Comparison of ENCODE assay signal across 22 cellular contexts in genomic region chr1:97560714-97561113, GRCh38.
DNase-seq lines count a peak whose midpoint lies in the region; ATAC-seq, FAIRE-seq and TF ChIP-seq lines count a peak whose summit lies in the region.
"Had no signal": no experiment of that assay in that cellular context is flagged by ENCODE, and none has a peak within 500 bp of the region (broad histone marks: within the 10 kb centered on the region; RNA-seq: fewer than 3 reads in every experiment).

No MANE protein-coding gene starts in this region.

- no peaks in the 10 kb centered on the region for H3K4me1 ChIP-seq in GM23338 (ENCODE audit: insufficient read depth)
- peaks cover 17% of the 10 kb centered on the region for H3K4me1 ChIP-seq in Loucy (ENCODE audit: insufficient read depth, low read length, poor library complexity, severe bottlenecking)
- no peaks in the 10 kb centered on the region for H3K4me1 ChIP-seq in K562 (replicated peaks in 1 of 2; ENCODE audit: control insufficient read depth in 2 of 2, insufficient read depth in 2 of 2, low read length in 2 of 2)
- H3K4me1 ChIP-seq in foreskin keratinocyte = no peaks in the 10 kb centered on the region
- H3K4me1 ChIP-seq: A549; BLaER1 treated with 17β-estradiol and CSF1 and Interleukin-3, amounts not matched to agents 10 nM and 100 nM; Caco-2 had no signal

- H3K27ac Mint-ChIP-seq in GM23338 = no peak overlapping the region
- H3K27ac Mint-ChIP-seq: B cell; CD4-positive, alpha-beta T cell; CD8-positive, alpha-beta T cell had no signal

- 0% methylated on average over 4 of the region's 4 CpGs for WGBS in K562 (ENCODE audit: insufficient coverage, low coverage, missing lambda C conversion rate)

- H3K9me3 Mint-ChIP-seq in GM23338 = no peaks in the 10 kb centered on the region
- H3K9me3 Mint-ChIP-seq: CD4-positive, alpha-beta T cell; CD8-positive, alpha-beta T cell had no signal

- no peaks in the 10 kb centered on the region for H3K36me3 ChIP-seq in GM23338 (ENCODE audit: insufficient read depth)
- no peaks in the 10 kb centered on the region; the same call in 1 of the 2 replicates for H3K36me3 ChIP-seq in Loucy (ENCODE audit: insufficient read depth, low read length)
- no peaks in the 10 kb centered on the region for H3K36me3 ChIP-seq in K562 (ENCODE audit: control insufficient read depth, insufficient read depth, low read length)

- no peaks in the 10 kb centered on the region for H3K9me1 ChIP-seq in K562 (ENCODE audit: control insufficient read depth, insufficient read depth, low read length)

- no peaks in the 10 kb centered on the region for H3K36me3 Mint-ChIP-seq in GM23338 (ENCODE audit: low read depth)

- POLR2A ChIA-PET in K562 (lab: Yijun Ruan, JAX) = no interaction called here

- H3K4me1 Mint-ChIP-seq in GM23338 = peaks cover 10% of the 10 kb centered on the region
- H3K4me1 Mint-ChIP-seq: B cell had no signal

- H3K9me2 ChIP-seq in GM23338 (ENCODE audit: insufficient read depth) (no peaks in the 10 kb centered on the region), Loucy (replicated peaks; ENCODE audit: low read depth, low read length) (no peaks in the 10 kb centered on the region)

- CTCF ChIA-PET in K562 (lab: Yijun Ruan, JAX; ENCODE audit: low intra/inter-chr PET ratio) = no interaction called here

- peak overlapping the region; percentile 67; the same call in 1 of the 2 replicates for H2AFZ ChIP-seq in GM23338
- H2AFZ ChIP-seq in Loucy (ENCODE audit: low read length) = no peak overlapping the region
- H2AFZ ChIP-seq in K562 (ENCODE audit: low read depth, low read length) = no peak overlapping the region

- H3K27ac ChIP-seq in GM23338 (ENCODE audit: low read depth) (no peak overlapping the region), K562 (ENCODE audit: extremely low read depth, low read depth, low read length) (no peak overlapping the region), foreskin keratinocyte (no peak overlapping the region)
- H3K27ac ChIP-seq: 22Rv1; A549; BLaER1 treated with 17β-estradiol and CSF1 and Interleukin-3, amounts not matched to agents 10 nM and 100 nM; C4-2B had no signal

- DNase-seq in DMS53 (lab: John Stamatoyannopoulos, UW) = peak; percentile 52
- DNase-seq in DMS53 treated with DMSO at 0.1 percent for 48 hours (lab: John Stamatoyannopoulos, UW; ENCODE audit: unreplicated experiment) = no peak
- no peak for DNase-seq in GM23338 (ENCODE audit: low spot score)
- no peak for DNase-seq in K562 (ENCODE audit: extremely low read depth in 1 of 4, low spot score in 3 of 4)
- DNase-seq in foreskin keratinocyte = no peak
- no peak for DNase-seq in SIG-M5 treated with dmso at 0.1 percent for 504 hours (lab: John Stamatoyannopoulos, UW; ENCODE audit: unreplicated experiment)
- DNase-seq: AML-193; Caco-2; Calu3; CD4-positive, alpha-beta T cell; CD8-positive, alpha-beta T cell; DMS79 treated with DMSO at 0.1 percent for 48 hours; GF-D8 had no signal

- peaks cover 2% of the 10 kb centered on the region for H3K27me3 Mint-ChIP-seq in GM23338 (ENCODE audit: insufficient read depth, low read depth, poor library complexity)
- H3K27me3 Mint-ChIP-seq: B cell; CD4-positive, alpha-beta T cell had no signal

- FAIRE-seq in K562 (lab: Jason Lieb, UNC) = no peak
- FAIRE-seq: A549, G401.6, GM12891, GM19239 had no signal

- no peaks in the 10 kb centered on the region for H4K20me1 ChIP-seq in GM23338 (replicated peaks; ENCODE audit: insufficient read depth)
- no peaks in the 10 kb centered on the region for H4K20me1 ChIP-seq in Loucy (ENCODE audit: insufficient read depth, low read length, poor library complexity, severe bottlenecking)
- no peaks in the 10 kb centered on the region for H4K20me1 ChIP-seq in K562 (replicated peaks; ENCODE audit: control insufficient read depth, insufficient read depth, low read length)

- TF ChIP-seq EP300 in K562 (IDR thresholded peaks at IDR 0.05; ENCODE audit: low read length) = no peak

- H3K4me3 Mint-ChIP-seq in GM23338 = no peak overlapping the region
- H3K4me3 Mint-ChIP-seq: B cell; CD4-positive, alpha-beta T cell; CD8-positive, alpha-beta T cell had no signal

- no peaks in the 10 kb centered on the region for H3F3A ChIP-seq in GM23338 (replicated peaks; ENCODE audit: low read depth)
- H3F3A ChIP-seq in Loucy (ENCODE audit: low read depth) = no peaks in the 10 kb centered on the region

- no TSS peak for BruUV-seq in K562 (replicated peaks; lab: Mats Ljungman, UMichigan)

- H3K4me3 ChIP-seq in GM23338 = no peak overlapping the region
- no peak overlapping the region for H3K4me3 ChIP-seq in Loucy (ENCODE audit: low read length, poor library complexity, severe bottlenecking)
- no peak overlapping the region for H3K4me3 ChIP-seq in K562
- H3K4me3 ChIP-seq: A549; BLaER1 treated with 17β-estradiol and CSF1 and Interleukin-3, amounts not matched to agents 10 nM and 100 nM had no signal

- H3K4me2 ChIP-seq in GM23338 (no peak overlapping the region), Loucy (ENCODE audit: low read depth, low read length, poor library complexity, severe bottlenecking) (peak overlapping the region; percentile 48), K562 (ENCODE audit: insufficient read depth, low read length) (no peak overlapping the region)
- H3K4me2 ChIP-seq: A549; BLaER1 treated with 17β-estradiol and CSF1 and Interleukin-3, amounts not matched to agents 10 nM and 100 nM had no signal

- no peaks in the 10 kb centered on the region for H3K9me3 ChIP-seq in Loucy (ENCODE audit: insufficient read depth, low read depth, low read length)
- H3K9me3 ChIP-seq in K562 (replicated peaks; ENCODE audit: control insufficient read depth, insufficient read depth, low read depth, low read length) = no peaks in the 10 kb centered on the region
- H3K9me3 ChIP-seq: A549, Caco-2 had no signal

- no peaks in the 10 kb centered on the region for H3K79me2 ChIP-seq in GM23338 (replicated peaks; ENCODE audit: insufficient read depth)
- H3K79me2 ChIP-seq in Loucy (ENCODE audit: insufficient read depth, low read length) = no peaks in the 10 kb centered on the region
- no peaks in the 10 kb centered on the region for H3K79me2 ChIP-seq in K562 (ENCODE audit: control insufficient read depth, insufficient read depth, low read length)

- intact Hi-C loops in K562 (cut with micrococcal nuclease) = no loop called here

- TF ChIP-seq POLR2A in K562 (conservative IDR thresholded peaks at IDR 0.05) = no peak

- ATAC-seq in GM23338 = no peak
- no peak for ATAC-seq in K562
- ATAC-seq in foreskin keratinocyte = no peak
- ATAC-seq: A549; CD8-positive, alpha-beta T cell had no signal

- H3K27me3 ChIP-seq in GM23338 (ENCODE audit: insufficient read depth) = no peaks in the 10 kb centered on the region
- H3K27me3 ChIP-seq in Loucy (ENCODE audit: insufficient read depth, low read length, poor library complexity, severe bottlenecking) = no peaks in the 10 kb centered on the region
- H3K27me3 ChIP-seq in K562 (ENCODE audit: control insufficient read depth in 2 of 2, insufficient read depth in 2 of 2, low read length in 2 of 2) = no peaks in the 10 kb centered on the region
- no peaks in the 10 kb centered on the region for H3K27me3 ChIP-seq in foreskin keratinocyte
- H3K27me3 ChIP-seq: BLaER1 treated with 17β-estradiol and CSF1 and Interleukin-3, amounts not matched to agents 10 nM and 100 nM had no signal

- TF ChIP-seq RAD21 in K562 (CRISPR knock-in tag; conservative IDR thresholded peaks at IDR 0.05 in 1 of 2, IDR thresholded peaks at IDR 0.05 in 1 of 2) = no peak

- H3K9ac ChIP-seq in Loucy (ENCODE audit: low read depth, low read length, poor library complexity, severe bottlenecking) (peak overlapping the region; percentile 8), K562 (ENCODE audit: insufficient read depth in 1 of 2, low read depth in 2 of 2, low read length in 2 of 2) (no peak overlapping the region)
- H3K9ac ChIP-seq: BLaER1 treated with 17β-estradiol and CSF1 and Interleukin-3, amounts not matched to agents 10 nM and 100 nM had no signal

- TF ChIP-seq CTCF in GM23338 (conservative IDR thresholded peaks at IDR 0.05; ENCODE audit: low read depth in 2 of 2) (no peak), Loucy (conservative IDR thresholded peaks at IDR 0.05; ENCODE audit: low read length) (no peak), K562 (IDR thresholded peaks at IDR 0.05 in 2 of 3, conservative IDR thresholded peaks at IDR 0.05 in 1 of 3; ENCODE audit: insufficient read depth in 2 of 3, low read depth in 1 of 3, low read length in 3 of 3) (no peak), foreskin keratinocyte (conservative IDR thresholded peaks at IDR 0.05) (no peak)

- in situ Hi-C loops in K562 (cut with MboI) = no loop called here

TF ChIP-seq in GM23338, 12 proteins besides CTCF, POLR2A, EP300 and RAD21 (continues in another document):
- TF ChIP-seq ZNF331 (CRISPR knock-in tag; IDR thresholded peaks at IDR 0.05; ENCODE audit: low read depth) (no peak), NANOG (IDR thresholded peaks at IDR 0.05; ENCODE audit: borderline replicate concordance) (no peak), JUNB (IDR thresholded peaks at IDR 0.05; ENCODE audit: unreplicated experiment) (no peak)

TF ChIP-seq in K562, 482 proteins besides CTCF, POLR2A, EP300 and RAD21:
- TF ChIP-seq SMARCE1 (IDR thresholded peaks at IDR 0.05) (no peak), TEAD4 (IDR thresholded peaks at IDR 0.05; ENCODE audit: low read length) (no peak), TEAD4 (CRISPR knock-in tag; IDR thresholded peaks at IDR 0.05; ENCODE audit: borderline replicate concordance) (no peak)
- TF ChIP-seq, protein P1, sequence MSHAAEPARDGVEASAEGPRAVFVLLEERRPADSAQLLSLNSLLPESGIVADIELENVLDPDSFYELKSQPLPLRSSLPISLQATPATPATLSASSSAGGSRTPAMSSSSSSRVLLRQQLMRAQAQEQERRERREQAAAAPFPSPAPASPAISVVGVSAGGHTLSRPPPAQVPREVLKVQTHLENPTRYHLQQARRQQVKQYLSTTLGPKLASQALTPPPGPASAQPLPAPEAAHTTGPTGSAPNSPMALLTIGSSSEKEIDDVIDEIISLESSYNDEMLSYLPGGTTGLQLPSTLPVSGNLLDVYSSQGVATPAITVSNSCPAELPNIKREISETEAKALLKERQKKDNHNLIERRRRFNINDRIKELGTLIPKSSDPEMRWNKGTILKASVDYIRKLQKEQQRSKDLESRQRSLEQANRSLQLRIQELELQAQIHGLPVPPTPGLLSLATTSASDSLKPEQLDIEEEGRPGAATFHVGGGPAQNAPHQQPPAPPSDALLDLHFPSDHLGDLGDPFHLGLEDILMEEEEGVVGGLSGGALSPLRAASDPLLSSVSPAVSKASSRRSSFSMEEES (CRISPR knock-in tag; IDR thresholded peaks at IDR 0.05) = peak; percentile 76
